In genomic region chr19:4103073-4103418, GRCh38 we compare ENCODE assay signal across 19 cellular contexts. TPM values are rescaled to one million over a fixed set of nuclear protein-coding genes. Genes with fewer than 3 reads are reported as not detected.
DNase-seq lines count a peak whose midpoint lies in the region; ATAC-seq and TF ChIP-seq lines count a peak whose summit lies in the region.
"Had no signal": no experiment of that assay in that cellular context is flagged by ENCODE, and none has a peak within 500 bp of the region (broad histone marks: within the 10 kb centered on the region; RNA-seq: fewer than 3 reads in every experiment).

No MANE protein-coding gene starts in this region.

- peak; percentile 29 for ATAC-seq in activated T-helper 17 cell treated with anti-CD3 and anti-CD28 coated beads, Interleukin-2, amount 50 U/mL, for 72 hours (replicated peaks)
- no peak for ATAC-seq in GM18520 (IDR thresholded peaks at IDR 0.05; ENCODE audit: unreplicated experiment)
- ATAC-seq: T-helper 17 cell, upper lobe of right lung had no signal

- peaks cover 4 to 100% (median 15%) of the 10 kb centered on the region in 3 donors for H3K36me3 ChIP-seq in tibial nerve

- peaks cover 61% of the 10 kb centered on the region for H3K36me3 Mint-ChIP-seq in activated T-helper 17 cell treated with anti-CD3 and anti-CD28 coated beads, Interleukin-2, amount 50 U/mL, for 72 hours (ENCODE audit: low read depth)
- peaks cover 11% of the 10 kb centered on the region for H3K36me3 Mint-ChIP-seq in Calu3 (ENCODE audit: insufficient read depth, unreplicated experiment)
- H3K36me3 Mint-ChIP-seq: naive B cell had no signal

- H3K4me3 Mint-ChIP-seq in activated T-helper 17 cell treated with anti-CD3 and anti-CD28 coated beads, Interleukin-2, amount 50 U/mL, for 72 hours = peak overlapping the region; percentile 73
- H3K4me3 Mint-ChIP-seq in Calu3 (ENCODE audit: low read depth, unreplicated experiment) = no peak overlapping the region

- no TSS peak for BruUV-seq in Calu3 (replicated peaks; lab: Mats Ljungman, UMichigan)

- H3K27ac Mint-ChIP-seq in activated T-helper 17 cell treated with anti-CD3 and anti-CD28 coated beads, Interleukin-2, amount 50 U/mL, for 72 hours = no peak overlapping the region
- H3K27ac Mint-ChIP-seq in Calu3 (ENCODE audit: unreplicated experiment) = no peak overlapping the region

- H3K9me3 ChIP-seq in tibial nerve = no peaks in the 10 kb centered on the region
- H3K9me3 ChIP-seq: left ventricle myocardium inferior, upper lobe of right lung had no signal

- DNase-seq in AG20443 (ENCODE audit: low spot score) (peak; percentile 38), HK-2 (ENCODE audit: unreplicated experiment) (peak; percentile 30), foreskin fibroblast (peak; percentile 12 to 59), tibial nerve (ENCODE audit: low spot score in 2 of 2) (no peak), Calu3 (no peak)
- DNase-seq: activated CD4-positive, alpha-beta T cell treated with anti-CD3 and anti-CD28 coated beads, Interleukin-2, amount 50 U/mL, for 4 hours; activated naive CD4-positive, alpha-beta T cell treated with anti-CD3 and anti-CD28 coated beads, Interleukin-2, amount 50 U/mL, for 16 hours; GDM1; hippocampal formation; left ventricle myocardium inferior; naive B cell; NCI-H1694 treated with DMSO at 0.1 percent for 48 hours; NCI-H524 treated with DMSO at 0.1 percent for 48 hours; stimulated activated CD4-positive, alpha-beta T cell treated with anti-CD3 and anti-CD28 coated beads, Interleukin-2, amount 100 ng/mL, for 24 hours; T-helper 17 cell; upper lobe of right lung had no signal

- H3K4me3 ChIP-seq in foreskin fibroblast (ENCODE audit: low read depth in 1 of 2, low read length in 2 of 2) (no peak overlapping the region), tibial nerve (no peak overlapping the region)
- H3K4me3 ChIP-seq: left ventricle myocardium inferior, upper lobe of right lung had no signal

- TF ChIP-seq CTCF in foreskin fibroblast (IDR thresholded peaks at IDR 0.05; ENCODE audit: low read depth, low read length) = no peak
- no peak for TF ChIP-seq CTCF in tibial nerve (IDR thresholded peaks at IDR 0.05)
- TF ChIP-seq CTCF in Calu3 (IDR thresholded peaks at IDR 0.05; ENCODE audit: unreplicated experiment) = no peak

- 86 to 88% methylated on average over 9 of the region's 10 CpGs for WGBS in tibial nerve, 2 donors

- H3K4me1 Mint-ChIP-seq in activated T-helper 17 cell treated with anti-CD3 and anti-CD28 coated beads, Interleukin-2, amount 50 U/mL, for 72 hours = peaks cover 9% of the 10 kb centered on the region
- H3K4me1 Mint-ChIP-seq in Calu3 (ENCODE audit: low read depth, unreplicated experiment) = no peaks in the 10 kb centered on the region

- no peaks in the 10 kb centered on the region for H3K4me1 ChIP-seq in tibial nerve
- H3K4me1 ChIP-seq: upper lobe of right lung had no signal

- CTCF ChIA-PET in Calu3 (lab: Charles Lee) = no interaction called here

- intact Hi-C loops in Calu3 (cut with micrococcal nuclease; ENCODE audit: unreplicated experiment) = no loop called here

- no peaks in the 10 kb centered on the region for H3K27me3 Mint-ChIP-seq in activated T-helper 17 cell treated with anti-CD3 and anti-CD28 coated beads, Interleukin-2, amount 50 U/mL, for 72 hours
- no peaks in the 10 kb centered on the region for H3K27me3 Mint-ChIP-seq in Calu3 (ENCODE audit: unreplicated experiment)
- H3K27me3 Mint-ChIP-seq: naive B cell, T-helper 17 cell had no signal

- no peak for TF ChIP-seq POLR2A in tibial nerve (IDR thresholded peaks at IDR 0.05)

- no peaks in the 10 kb centered on the region for H3K9me3 Mint-ChIP-seq in activated T-helper 17 cell treated with anti-CD3 and anti-CD28 coated beads, Interleukin-2, amount 50 U/mL, for 72 hours
- no peaks in the 10 kb centered on the region for H3K9me3 Mint-ChIP-seq in Calu3 (ENCODE audit: low read depth, unreplicated experiment)
- H3K9me3 Mint-ChIP-seq: naive B cell had no signal

- no peak overlapping the region for H3K27ac ChIP-seq in tibial nerve
- H3K27ac ChIP-seq: left ventricle myocardium inferior, upper lobe of right lung had no signal

- TF ChIP-seq EP300 in tibial nerve (IDR thresholded peaks at IDR 0.05) = no peak

- no peaks in the 10 kb centered on the region for H3K27me3 ChIP-seq in tibial nerve
- H3K27me3 ChIP-seq: upper lobe of right lung had no signal

RNA-seq across cellular contexts. Expression of gene MAP2K2, which starts 20.9 kb away (rescaled TPM):
- 100 to 1,000 TPM; 143 to 155 TPM for total RNA-seq in activated T-helper 17 cell treated with anti-CD3 and anti-CD28 coated beads, Interleukin-2, amount 50 U/mL, for 72 hours
- total RNA-seq in tibial nerve = 100 to 1,000 TPM in 1 of 4 donors, 10 to 100 TPM in 3; 36.9 to 128 (median 75.0) TPM
- total RNA-seq in Calu3 (2022) = 113 and 114 TPM in 2 replicates

RNA-seq across cellular contexts. Expression of gene ZBTB7A, which starts 36.3 kb away (rescaled TPM):
- total RNA-seq in activated T-helper 17 cell treated with anti-CD3 and anti-CD28 coated beads, Interleukin-2, amount 50 U/mL, for 72 hours = 10 to 100 TPM; 38.5 to 41.3 TPM
- total RNA-seq in tibial nerve = 10 to 100 TPM; 64.9 to 97.7 (median 86.7) TPM
- total RNA-seq in Calu3 (2022) = 38.0 and 44.7 TPM in 2 replicates

RNA-seq across cellular contexts. Expression of gene CREB3L3, which starts 50.4 kb away (rescaled TPM):
- total RNA-seq in activated T-helper 17 cell treated with anti-CD3 and anti-CD28 coated beads, Interleukin-2, amount 50 U/mL, for 72 hours = 1 to 10 TPM in 1 of 2 donors, not detected in 1; 1.1 TPM
- total RNA-seq in tibial nerve (not detected), Calu3 (2022) (0.14 and 0.44 TPM in 2 replicates)
- total RNA-seq: H4, left ventricle myocardium inferior, upper lobe of right lung had no signal

Comparison
In these comparisons a context has a peak if more than half of its experiments do, and no peak if none do; other contexts are left out.
1. DNase-seq: peak in AG20443 (single experiment), HK-2 (single experiment) and foreskin fibroblast (2 of 2); none in tibial nerve (0 of 2) and Calu3 (single experiment).